22 cellular contexts compared by ENCODE assay signal in genomic region chr9:99436636-99437035, GRCh38.
"Had no signal": no experiment of that assay in that cellular context is flagged by ENCODE, and none has a peak within 500 bp of the region (broad histone marks: within the 10 kb centered on the region; RNA-seq: fewer than 3 reads in every experiment).

No MANE protein-coding gene starts in this region.

- H3K9me3 ChIP-seq: colonic mucosa, gastroesophageal sphincter, lower lobe of right lung, ovary, testis, upper lobe of right lung had no signal

- H3K27me3 ChIP-seq: colonic mucosa, gastroesophageal sphincter, neural progenitor cell, ovary, testis, tibial nerve, upper lobe of right lung had no signal

- H3K27ac Mint-ChIP-seq: memory B cell; natural killer cell treated with Interleukin-12 subunit alpha and Interleukin-12 subunit beta and Interleukin-15 and Interleukin-18, amount 100 ng/mL, for 72 hours; neural progenitor cell; stimulated activated naive B cell treated with anti-CD40 and anti-IgM and Interleukin-4, amounts not matched to agents 10 μg/mL and 1 μg/mL and 100 μg/mL, for 72 hours had no signal

- H3K4me1 ChIP-seq: colonic mucosa, gastroesophageal sphincter, testis had no signal

- H3K4me3 Mint-ChIP-seq: memory B cell; natural killer cell treated with Interleukin-12 subunit alpha and Interleukin-12 subunit beta and Interleukin-15 and Interleukin-18, amount 100 ng/mL, for 72 hours; neural progenitor cell; stimulated activated naive B cell treated with anti-CD40 and anti-IgM and Interleukin-4, amounts not matched to agents 10 μg/mL and 1 μg/mL and 100 μg/mL, for 72 hours; stimulated activated naive CD8-positive, alpha-beta T cell treated with anti-CD3 and anti-CD28 coated beads, Interleukin-15, amount 100 ng/mL, for 72 hours had no signal

- H3K36me3 Mint-ChIP-seq: memory B cell, neural progenitor cell had no signal

- DNase-seq: colonic mucosa; dermis blood vessel endothelial cell; glutamatergic neuron; islet precursor cell; lower lobe of right lung; midbrain; nucleus accumbens; ovary; right cardiac atrium; stimulated activated CD4-positive, alpha-beta T cell treated with anti-CD3 and anti-CD28 coated beads, Interleukin-2, amount 100 ng/mL, for 48 hours; stimulated activated CD8-positive, alpha-beta memory T cell treated with anti-CD3 and anti-CD28 coated beads, Interleukin-4, amount 100 ng/mL, for 48 hours; stimulated activated naive B cell treated with anti-CD40 and anti-IgM and Interleukin-4, amounts not matched to agents 10 μg/mL and 1 μg/mL and 100 μg/mL, for 72 hours; stimulated activated naive CD8-positive, alpha-beta T cell treated with anti-CD3 and anti-CD28 coated beads, Interleukin-15, amount 100 ng/mL, for 72 hours; testis; upper lobe of right lung had no signal

- H3K9me3 Mint-ChIP-seq: memory B cell; neural progenitor cell; stimulated activated naive CD8-positive, alpha-beta T cell treated with anti-CD3 and anti-CD28 coated beads, Interleukin-15, amount 100 ng/mL, for 72 hours had no signal

- H3K4me3 ChIP-seq: colonic mucosa, gastroesophageal sphincter, lower lobe of right lung, neural progenitor cell, ovary, smooth muscle cell, testis, tibial nerve, upper lobe of right lung had no signal

- H3K9ac ChIP-seq: neural progenitor cell had no signal

- H3K27ac ChIP-seq: colonic mucosa, gastroesophageal sphincter, lower lobe of right lung, neural progenitor cell, ovary, testis, tibial nerve, upper lobe of right lung had no signal

- ATAC-seq: gastroesophageal sphincter; left lobe of liver; lower lobe of right lung; natural killer cell treated with Interleukin-12 subunit alpha and Interleukin-12 subunit beta and Interleukin-15 and Interleukin-18, amount 100 ng/mL, for 72 hours; right cardiac atrium; stimulated activated naive B cell treated with anti-CD40 and anti-IgM and Interleukin-4, amounts not matched to agents 10 μg/mL and 1 μg/mL and 100 μg/mL, for 72 hours; stimulated activated naive CD8-positive, alpha-beta T cell treated with anti-CD3 and anti-CD28 coated beads, Interleukin-15, amount 100 ng/mL, for 72 hours; upper lobe of right lung had no signal

- H3K36me3 ChIP-seq: colonic mucosa, gastroesophageal sphincter, lower lobe of right lung, neural progenitor cell, ovary, tibial nerve, upper lobe of right lung had no signal

- H3K4me2 ChIP-seq: neural progenitor cell, smooth muscle cell had no signal

- H3K27me3 Mint-ChIP-seq: memory B cell; natural killer cell treated with Interleukin-12 subunit alpha and Interleukin-12 subunit beta and Interleukin-15 and Interleukin-18, amount 100 ng/mL, for 72 hours; stimulated activated naive B cell treated with anti-CD40 and anti-IgM and Interleukin-4, amounts not matched to agents 10 μg/mL and 1 μg/mL and 100 μg/mL, for 72 hours; stimulated activated naive CD8-positive, alpha-beta T cell treated with anti-CD3 and anti-CD28 coated beads, Interleukin-15, amount 100 ng/mL, for 72 hours had no signal

- H2AFZ ChIP-seq: neural progenitor cell had no signal
